In genomic region chr7:27920281-27920946, GRCh38 we compare ENCODE assay signal across 15 cellular contexts.
A peak's percentile ranks its signal among the peaks of the same experiment; 100 is the strongest.
DNase-seq lines count a peak whose midpoint lies in the region; ATAC-seq, FAIRE-seq and TF ChIP-seq lines count a peak whose summit lies in the region.
"Had no signal": no experiment of that assay in that cellular context is flagged by ENCODE, and none has a peak within 500 bp of the region (broad histone marks: within the 10 kb centered on the region; RNA-seq: fewer than 3 reads in every experiment).

No MANE protein-coding gene starts in this region.

- in situ Hi-C loops in Panc1 (cut with HindIII; ENCODE audit: low pct_unique_long_range_greater_than_20kb, low sequenced_read_pairs): no loop called here
- in situ Hi-C loops in HepG2 (cut with HindIII; ENCODE audit: extremely low pct_ligation_motif_present, low pct_unique_long_range_greater_than_20kb): loop anchor here (5.0 to 10.0 kb wide), 2 partner anchors 236 to 718 kb away; partner anchors contain the start of gene HOXA13

- no peaks in the 10 kb centered on the region for H3K79me2 ChIP-seq in HCT116 (ENCODE audit: insufficient read depth, low read length)
- no peaks in the 10 kb centered on the region for H3K79me2 ChIP-seq in HepG2 (ENCODE audit: insufficient read depth, low read length)

- ATAC-seq in HCT116 (no peak), Panc1 (no peak), HepG2 (no peak), GM21360 (IDR thresholded peaks at IDR 0.05; ENCODE audit: unreplicated experiment) (no peak)
- ATAC-seq in naive thymus-derived CD4-positive, alpha-beta T cell: no peak
- ATAC-seq: T-helper 17 cell had no signal

- H3K27me3 ChIP-seq in HCT116 (ENCODE audit: insufficient read depth, low read length) (no peaks in the 10 kb centered on the region), Panc1 (ENCODE audit: control insufficient read depth, insufficient read depth, low read length) (no peaks in the 10 kb centered on the region), HepG2 (ENCODE audit: control insufficient read depth in 1 of 2, insufficient read depth in 2 of 2, low read length in 2 of 2) (peaks cover 0 to 17% of the 10 kb centered on the region in 2 experiments; a peak in 4 of 5 replicates)
- no peaks in the 10 kb centered on the region for H3K27me3 ChIP-seq in naive thymus-derived CD4-positive, alpha-beta T cell (ENCODE audit: control insufficient read depth in 2 of 2, insufficient read depth in 2 of 2, low read length in 2 of 2)
- H3K27me3 ChIP-seq: BLaER1 treated with 17β-estradiol and CSF1 and Interleukin-3, amounts not matched to agents 10 nM and 100 nM; breast epithelium; right lobe of liver; testis had no signal

- H3K4me2 ChIP-seq in HCT116 (ENCODE audit: low read length) (peak overlapping the region; percentile 53; the same call in 1 of the 2 replicates), HepG2 (ENCODE audit: low read depth, low read length) (no peak overlapping the region)

- CTCF ChIA-PET in HCT116 (lab: Charles Lee) (interaction anchor here (0.8 to 5.0 kb wide), 12 partner anchors 13 to 725 kb away, joined by 3 to 49 read pairs (median 4); partner anchors contain the start of gene HOXA13), Panc1 (lab: Charles Lee) (interaction anchor here (0.6 to 1.2 kb wide), 5 partner anchors 59 to 468 kb away, joined by 3 to 7 read pairs (median 3); no protein-coding TSS in a partner anchor), HepG2 (lab: Yijun Ruan, JAX; ENCODE audit: low intra/inter-chr PET ratio, low total read pairs) (interaction anchor here (1.1 to 2.8 kb wide), 3 partner anchors 100 to 724 kb away, joined by 3 to 17 read pairs (median 14); no protein-coding TSS in a partner anchor)
- CTCF ChIA-PET in activated CD4-positive, alpha-beta memory T cell treated with anti-CD3 and anti-CD28 coated beads, Interleukin-2, amount 10 ng/mL, durations not matched to agents 7 days and 5 days (lab: Charles Lee): interaction anchor here (0.7 to 5.0 kb wide), 9 partner anchors 14 to 724 kb away, joined by 3 to 23 read pairs (median 4); no protein-coding TSS in a partner anchor
- CTCF ChIA-PET in naive thymus-derived CD4-positive, alpha-beta T cell (lab: Charles Lee): interaction anchor here (0.6 to 2.9 kb wide), 6 partner anchors 15 to 725 kb away, joined by 4 to 16 read pairs (median 8); no protein-coding TSS in a partner anchor

- TF ChIP-seq CTCF in HCT116 (IDR thresholded peaks at IDR 0.05 in 2 of 3, conservative IDR thresholded peaks at IDR 0.05 in 1 of 3; ENCODE audit: borderline replicate concordance in 1 of 3, insufficient read depth in 1 of 3, low read depth in 2 of 3, low read length in 2 of 3) (no peak), Panc1 (IDR thresholded peaks at IDR 0.05) (no peak), kidney (IDR thresholded peaks at IDR 0.05; ENCODE audit: borderline replicate concordance, extremely low read depth, insufficient read depth) (no peak), HepG2 (CRISPR knock-in tag; IDR thresholded peaks at IDR 0.05) (no peak)

- H3K36me3 ChIP-seq in HCT116 (ENCODE audit: control insufficient read depth in 1 of 2, insufficient read depth in 2 of 2, low read length in 2 of 2): no peaks in the 10 kb centered on the region
- no peaks in the 10 kb centered on the region for H3K36me3 ChIP-seq in Panc1 (ENCODE audit: control insufficient read depth, insufficient read depth, low read length)
- no peaks in the 10 kb centered on the region for H3K36me3 ChIP-seq in kidney (ENCODE audit: control insufficient read depth in 1 of 2, insufficient read depth in 2 of 2, low read length in 2 of 2)
- no peaks in the 10 kb centered on the region for H3K36me3 ChIP-seq in naive thymus-derived CD4-positive, alpha-beta T cell (ENCODE audit: control insufficient read depth in 2 of 3, insufficient read depth in 3 of 3, low read length in 3 of 3)
- no peaks in the 10 kb centered on the region for H3K36me3 ChIP-seq in HepG2 (replicated peaks in 1 of 2; ENCODE audit: control insufficient read depth in 1 of 2, insufficient read depth in 2 of 2, low read length in 2 of 2)
- H3K36me3 ChIP-seq: breast epithelium, right lobe of liver had no signal

- BruUV-seq in HCT116 (replicated peaks; lab: Mats Ljungman, UMichigan): no TSS peak
- no TSS peak for BruUV-seq in Panc1 (replicated peaks; lab: Mats Ljungman, UMichigan)
- BruUV-seq in HepG2 (replicated peaks; lab: Mats Ljungman, UMichigan): no TSS peak

- no peak for TF ChIP-seq RAD21 in HCT116 (IDR thresholded peaks at IDR 0.05; ENCODE audit: low read depth)
- TF ChIP-seq RAD21 in HepG2 (CRISPR knock-in tag; IDR thresholded peaks at IDR 0.05): no peak

- H3K9me3 Mint-ChIP-seq in activated CD4-positive, alpha-beta memory T cell treated with anti-CD3 and anti-CD28 coated beads, Interleukin-2, amount 10 ng/mL, durations not matched to agents 7 days and 5 days: no peaks in the 10 kb centered on the region
- H3K9me3 Mint-ChIP-seq in naive thymus-derived CD4-positive, alpha-beta T cell: peaks cover 0 to 1% (median 0%) of the 10 kb centered on the region in 11 donors

- intact Hi-C loops in HCT116 (cut with micrococcal nuclease): loop anchor here (2.0 to 10.0 kb wide), 4 partner anchors 100 to 1246 kb away; no protein-coding TSS in a partner anchor
- intact Hi-C loops in Panc1 (cut with micrococcal nuclease; ENCODE audit: unreplicated experiment): loop anchor here (2.0 to 10.0 kb wide), 3 partner anchors 174 to 724 kb away; no protein-coding TSS in a partner anchor
- intact Hi-C loops in kidney (cut with DNase I): no loop called here
- intact Hi-C loops in naive thymus-derived CD4-positive, alpha-beta T cell (cut with micrococcal nuclease): loop anchor here (2.0 to 10.0 kb wide), 6 partner anchors 32 to 708 kb away; partner anchors contain the start of gene HIBADH (in 1 of the 2)
- intact Hi-C loops in HepG2 (cut with micrococcal nuclease; ENCODE audit: unreplicated experiment): loop anchor here (5.0 kb wide), 2 partner anchors 102 to 343 kb away; no protein-coding TSS in a partner anchor

- H2AFZ ChIP-seq in HCT116 (ENCODE audit: low read depth, low read length, poor library complexity, severe bottlenecking) (no peak overlapping the region), HepG2 (ENCODE audit: low read length) (no peak overlapping the region)

- H3K4me1 ChIP-seq in HCT116 (ENCODE audit: control insufficient read depth in 1 of 2, insufficient read depth in 2 of 2, low read length in 2 of 2) (peaks cover 6 to 40% of the 10 kb centered on the region in 2 experiments; a peak in 2 of 4 replicates), Panc1 (ENCODE audit: control insufficient read depth, insufficient read depth, low read length) (peaks cover 18% of the 10 kb centered on the region; the same call in 1 of the 2 replicates), kidney (ENCODE audit: control insufficient read depth in 1 of 2, insufficient read depth in 1 of 2, low read depth in 1 of 2, low read length in 2 of 2) (no peaks in the 10 kb centered on the region), HepG2 (ENCODE audit: insufficient read depth, low read length) (no peaks in the 10 kb centered on the region)
- no peaks in the 10 kb centered on the region for H3K4me1 ChIP-seq in naive thymus-derived CD4-positive, alpha-beta T cell (ENCODE audit: control insufficient read depth in 2 of 2, insufficient read depth in 2 of 2, low read length in 2 of 2)
- H3K4me1 ChIP-seq: breast epithelium had no signal

- H3K9me3 ChIP-seq in HCT116 (ENCODE audit: control insufficient read depth in 1 of 2, insufficient read depth in 1 of 2, low read depth in 1 of 2, low read length in 2 of 2) (no peaks in the 10 kb centered on the region), Panc1 (ENCODE audit: control insufficient read depth, insufficient read depth, low read depth, low read length) (no peaks in the 10 kb centered on the region), kidney (ENCODE audit: control insufficient read depth in 1 of 2, low read length in 2 of 2) (peaks cover 0 to 6% of the 10 kb centered on the region in 2 donors), HepG2 (ENCODE audit: low read length) (no peaks in the 10 kb centered on the region)
- no peaks in the 10 kb centered on the region for H3K9me3 ChIP-seq in naive thymus-derived CD4-positive, alpha-beta T cell (ENCODE audit: control insufficient read depth in 2 of 3, low read length in 3 of 3)
- H3K9me3 ChIP-seq: breast epithelium, right lobe of liver, testis had no signal

- TF ChIP-seq EP300 in HepG2 (IDR thresholded peaks at IDR 0.05; ENCODE audit: low read depth in 2 of 2, low read length in 2 of 2) (no peak), HepG2 (CRISPR knock-in tag; IDR thresholded peaks at IDR 0.05; ENCODE audit: borderline replicate concordance) (no peak)

- POLR2A ChIA-PET in HCT116 (lab: Charles Lee): no interaction called here
- POLR2A ChIA-PET in Panc1 (lab: Charles Lee): no interaction called here
- POLR2A ChIA-PET in activated CD4-positive, alpha-beta memory T cell treated with anti-CD3 and anti-CD28 coated beads, Interleukin-2, amount 10 ng/mL, durations not matched to agents 7 days and 5 days (lab: Charles Lee): interaction anchor here (0.6 kb wide), 1 partner anchor 158 kb away, joined by 3 read pairs; no protein-coding TSS in a partner anchor
- POLR2A ChIA-PET in naive thymus-derived CD4-positive, alpha-beta T cell (lab: Charles Lee): interaction anchor here (0.6 kb wide), 1 partner anchor 153 kb away, joined by 3 read pairs; no protein-coding TSS in a partner anchor
- POLR2A ChIA-PET in HepG2 (lab: Yijun Ruan, JAX): no interaction called here

- H3K4me3 Mint-ChIP-seq in activated CD4-positive, alpha-beta memory T cell treated with anti-CD3 and anti-CD28 coated beads, Interleukin-2, amount 10 ng/mL, durations not matched to agents 7 days and 5 days: no peak overlapping the region
- no peak overlapping the region for H3K4me3 Mint-ChIP-seq in naive thymus-derived CD4-positive, alpha-beta T cell
- H3K4me3 Mint-ChIP-seq: T-helper 17 cell had no signal

- no peak overlapping the region for H3K27ac Mint-ChIP-seq in activated CD4-positive, alpha-beta memory T cell treated with anti-CD3 and anti-CD28 coated beads, Interleukin-2, amount 10 ng/mL, durations not matched to agents 7 days and 5 days
- no peak overlapping the region for H3K27ac Mint-ChIP-seq in naive thymus-derived CD4-positive, alpha-beta T cell
- H3K27ac Mint-ChIP-seq: T-helper 17 cell had no signal

- peaks cover 1% of the 10 kb centered on the region for H3K4me1 Mint-ChIP-seq in activated CD4-positive, alpha-beta memory T cell treated with anti-CD3 and anti-CD28 coated beads, Interleukin-2, amount 10 ng/mL, durations not matched to agents 7 days and 5 days
- H3K4me1 Mint-ChIP-seq in naive thymus-derived CD4-positive, alpha-beta T cell: peaks cover 0 to 7% (median 0%) of the 10 kb centered on the region in 7 donors

- no peaks in the 10 kb centered on the region for H3K36me3 Mint-ChIP-seq in activated CD4-positive, alpha-beta memory T cell treated with anti-CD3 and anti-CD28 coated beads, Interleukin-2, amount 10 ng/mL, durations not matched to agents 7 days and 5 days (ENCODE audit: low read depth)
- peaks cover 0 to 14% (median 0%) of the 10 kb centered on the region in 5 donors for H3K36me3 Mint-ChIP-seq in naive thymus-derived CD4-positive, alpha-beta T cell

- RAD21 ChIA-PET in HCT116 (lab: Charles Lee; ENCODE audit: low non-redundant PET in 1 of 2, low total read pairs in 2 of 2, uncharacterized antibody in 2 of 2, unreplicated experiment in 2 of 2): interaction anchor here (0.7 to 1.3 kb wide), 4 partner anchors 16 to 724 kb away, joined by 3 to 4 read pairs (median 4); partner anchors contain the start of gene HOXA13 (in 1 of the 2)

- H3K4me3 ChIP-seq in HCT116 (replicated peaks in 1 of 2; ENCODE audit: low read depth in 1 of 2, low read length in 2 of 2): no peak overlapping the region
- H3K4me3 ChIP-seq in Panc1 (ENCODE audit: low read depth in 2 of 2, low read length in 2 of 2): no peak overlapping the region
- peak overlapping the region; percentile 29 to 47 for H3K4me3 ChIP-seq in kidney (ENCODE audit: low read length in 2 of 2)
- no peak overlapping the region for H3K4me3 ChIP-seq in naive thymus-derived CD4-positive, alpha-beta T cell (ENCODE audit: low read length)
- no peak overlapping the region for H3K4me3 ChIP-seq in HepG2 (replicated peaks in 1 of 3; ENCODE audit: insufficient read depth in 1 of 3, low read depth in 2 of 3, low read length in 3 of 3)
- H3K4me3 ChIP-seq: BLaER1 treated with 17β-estradiol and CSF1 and Interleukin-3, amounts not matched to agents 10 nM and 100 nM; breast epithelium; lung; right lobe of liver; testis had no signal

- DNase-seq in A172 (ENCODE audit: low spot score) (peak; percentile 33), HCT116 (ENCODE audit: low read depth, low spot score) (no peak), Panc1 (ENCODE audit: low read depth, low spot score) (no peak), kidney (no peak), HepG2 (ENCODE audit: low spot score) (no peak)
- no peak for DNase-seq in activated CD4-positive, alpha-beta memory T cell treated with anti-CD3 and anti-CD28 coated beads, Interleukin-2, amount 10 ng/mL, durations not matched to agents 7 days and 5 days
- DNase-seq in naive thymus-derived CD4-positive, alpha-beta T cell: no peak
- DNase-seq: activated effector memory CD4-positive, alpha-beta T cell treated with anti-CD3 and anti-CD28 coated beads, Interleukin-2, amount 50 U/mL, for 16 hours; right lobe of liver; T-helper 17 cell had no signal

- H3K9ac ChIP-seq in HCT116 (ENCODE audit: low read length) (no peak overlapping the region), kidney (ENCODE audit: low read length in 2 of 2) (no peak overlapping the region), HepG2 (ENCODE audit: insufficient read depth, low read depth, low read length) (no peak overlapping the region)
- H3K9ac ChIP-seq: BLaER1 treated with 17β-estradiol and CSF1 and Interleukin-3, amounts not matched to agents 10 nM and 100 nM had no signal

- TF ChIP-seq POLR2A in HCT116 (IDR thresholded peaks at IDR 0.05; ENCODE audit: borderline replicate concordance, extremely low read depth, insufficient read depth, insufficient read length) (no peak), HepG2 (IDR thresholded peaks at IDR 0.05; ENCODE audit: insufficient read depth in 1 of 2, low read depth in 2 of 2, low read length in 2 of 2) (no peak)

- 39% methylated on average over 8 of the region's 8 CpGs for WGBS in HepG2 (ENCODE audit: low lambda C conversion rate)

- H4K20me1 ChIP-seq in HCT116 (ENCODE audit: insufficient read depth) (no peaks in the 10 kb centered on the region), HepG2 (ENCODE audit: insufficient read depth, low read length) (no peaks in the 10 kb centered on the region)

- H3K27me3 Mint-ChIP-seq in activated CD4-positive, alpha-beta memory T cell treated with anti-CD3 and anti-CD28 coated beads, Interleukin-2, amount 10 ng/mL, durations not matched to agents 7 days and 5 days: no peaks in the 10 kb centered on the region
- H3K27me3 Mint-ChIP-seq in naive thymus-derived CD4-positive, alpha-beta T cell: no peaks in the 10 kb centered on the region
- H3K27me3 Mint-ChIP-seq: T-helper 17 cell had no signal

- no peaks in the 10 kb centered on the region for H3K9me2 ChIP-seq in HCT116 (ENCODE audit: insufficient read depth)

- H3K27ac ChIP-seq in HCT116 (ENCODE audit: low read depth, low read length): no peak overlapping the region
- H3K27ac ChIP-seq in Panc1 (ENCODE audit: low read length): peak overlapping the region; percentile 52
- H3K27ac ChIP-seq in kidney (ENCODE audit: low read depth in 2 of 2, low read length in 2 of 2): no peak overlapping the region
- no peak overlapping the region for H3K27ac ChIP-seq in naive thymus-derived CD4-positive, alpha-beta T cell (ENCODE audit: low read depth, low read length)
- H3K27ac ChIP-seq in HepG2 (ENCODE audit: extremely low read length, insufficient read depth, low read length): no peak overlapping the region
- H3K27ac ChIP-seq: BLaER1 treated with 17β-estradiol and CSF1 and Interleukin-3, amounts not matched to agents 10 nM and 100 nM; breast epithelium; right lobe of liver; testis had no signal

- FAIRE-seq in kidney (lab: Jason Lieb, UNC) (no peak), HepG2 (lab: Jason Lieb, UNC) (no peak)

Comparison
In these comparisons a context has a peak if more than half of its experiments do, and no peak if none do; other contexts are left out.
1. H3K4me3 ChIP-seq: peak in kidney (2 of 2); none in HCT116 (0 of 2), Panc1 (0 of 2), naive thymus-derived CD4-positive, alpha-beta T cell (single experiment) and HepG2 (0 of 3).
2. POLR2A ChIA-PET loops: an anchor here in activated CD4-positive, alpha-beta memory T cell treated with anti-CD3 and anti-CD28 coated beads, Interleukin-2, amount 10 ng/mL, durations not matched to agents 7 days and 5 days (0.6 kb wide) and naive thymus-derived CD4-positive, alpha-beta T cell (0.6 kb wide); none called in HCT116, Panc1 and HepG2.